1 cellular context compared by ENCODE assay signal in the genomic region with DNA sequence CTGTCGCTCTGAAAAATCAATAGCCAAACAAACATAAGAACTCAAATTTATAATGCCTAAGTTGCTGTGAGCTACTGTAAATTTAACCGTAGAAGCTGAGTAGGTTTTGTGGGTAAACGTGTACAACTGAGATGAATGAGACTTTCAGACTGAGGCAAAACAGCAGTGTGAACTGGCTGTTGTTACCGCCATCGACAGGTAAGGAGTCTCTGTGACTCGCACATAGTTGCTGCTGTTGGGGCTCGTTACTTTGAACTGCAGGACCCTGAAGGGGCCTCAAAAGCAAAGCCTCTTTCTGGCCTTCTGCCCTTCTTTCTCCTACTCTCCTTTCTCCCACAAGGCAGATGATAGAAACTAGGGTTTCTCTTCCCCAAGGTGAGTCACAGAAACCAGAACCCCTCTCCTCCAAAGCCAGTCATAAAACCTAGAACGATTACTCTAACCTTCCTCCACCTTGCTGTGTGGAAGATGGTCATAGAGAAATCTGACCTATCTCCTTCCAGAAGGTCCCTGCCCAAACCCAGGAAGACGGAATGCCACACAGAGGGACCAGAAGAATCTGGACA.
TF ChIP-seq lines count a peak whose summit lies in the region.

No MANE protein-coding gene starts in this region.

TF ChIP-seq in H1, 55 proteins besides CTCF, POLR2A, EP300 and RAD21 (continued from another document):
- TF ChIP-seq RNF2 (IDR thresholded peaks at IDR 0.05; ENCODE audit: borderline replicate concordance, low read depth, low read length, missing control alignments, poor library complexity, severe bottlenecking) (no peak), SAP30 (IDR thresholded peaks at IDR 0.05; ENCODE audit: insufficient read depth, insufficient replicate concordance, low read length) (no peak), ASH2L (IDR thresholded peaks at IDR 0.05; ENCODE audit: low read length) (no peak), BCL11A (IDR thresholded peaks at IDR 0.05; ENCODE audit: low read depth in 2 of 2, low read length in 2 of 2) (no peak), KDM5A (IDR thresholded peaks at IDR 0.05; ENCODE audit: low read length) (no peak), RXRA (IDR thresholded peaks at IDR 0.05; ENCODE audit: insufficient read depth, low read depth, low read length) (no peak), TAF7 (optimal IDR thresholded peaks at IDR 0.05; ENCODE audit: borderline replicate concordance, low read depth, low read length) (no peak), SIRT6 (IDR thresholded peaks at IDR 0.05; ENCODE audit: low read length) (no peak), CHD1 (IDR thresholded peaks at IDR 0.05; ENCODE audit: low read depth, low read length) (no peak), CREB1 (IDR thresholded peaks at IDR 0.05) (no peak), TCF12 (IDR thresholded peaks at IDR 0.05; ENCODE audit: low read depth, low read length) (no peak)
- TF ChIP-seq, protein P1, sequence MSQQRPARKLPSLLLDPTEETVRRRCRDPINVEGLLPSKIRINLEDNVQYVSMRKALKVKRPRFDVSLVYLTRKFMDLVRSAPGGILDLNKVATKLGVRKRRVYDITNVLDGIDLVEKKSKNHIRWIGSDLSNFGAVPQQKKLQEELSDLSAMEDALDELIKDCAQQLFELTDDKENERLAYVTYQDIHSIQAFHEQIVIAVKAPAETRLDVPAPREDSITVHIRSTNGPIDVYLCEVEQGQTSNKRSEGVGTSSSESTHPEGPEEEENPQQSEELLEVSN (IDR thresholded peaks at IDR 0.05) = no peak
- TF ChIP-seq, protein P2, sequence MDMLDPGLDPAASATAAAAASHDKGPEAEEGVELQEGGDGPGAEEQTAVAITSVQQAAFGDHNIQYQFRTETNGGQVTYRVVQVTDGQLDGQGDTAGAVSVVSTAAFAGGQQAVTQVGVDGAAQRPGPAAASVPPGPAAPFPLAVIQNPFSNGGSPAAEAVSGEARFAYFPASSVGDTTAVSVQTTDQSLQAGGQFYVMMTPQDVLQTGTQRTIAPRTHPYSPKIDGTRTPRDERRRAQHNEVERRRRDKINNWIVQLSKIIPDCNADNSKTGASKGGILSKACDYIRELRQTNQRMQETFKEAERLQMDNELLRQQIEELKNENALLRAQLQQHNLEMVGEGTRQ (IDR thresholded peaks at IDR 0.05; ENCODE audit: low read length) = no peak
- TF ChIP-seq, protein P3, sequence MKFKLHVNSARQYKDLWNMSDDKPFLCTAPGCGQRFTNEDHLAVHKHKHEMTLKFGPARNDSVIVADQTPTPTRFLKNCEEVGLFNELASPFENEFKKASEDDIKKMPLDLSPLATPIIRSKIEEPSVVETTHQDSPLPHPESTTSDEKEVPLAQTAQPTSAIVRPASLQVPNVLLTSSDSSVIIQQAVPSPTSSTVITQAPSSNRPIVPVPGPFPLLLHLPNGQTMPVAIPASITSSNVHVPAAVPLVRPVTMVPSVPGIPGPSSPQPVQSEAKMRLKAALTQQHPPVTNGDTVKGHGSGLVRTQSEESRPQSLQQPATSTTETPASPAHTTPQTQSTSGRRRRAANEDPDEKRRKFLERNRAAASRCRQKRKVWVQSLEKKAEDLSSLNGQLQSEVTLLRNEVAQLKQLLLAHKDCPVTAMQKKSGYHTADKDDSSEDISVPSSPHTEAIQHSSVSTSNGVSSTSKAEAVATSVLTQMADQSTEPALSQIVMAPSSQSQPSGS (IDR thresholded peaks at IDR 0.05; ENCODE audit: low read length) = no peak
- TF ChIP-seq, protein P4, sequence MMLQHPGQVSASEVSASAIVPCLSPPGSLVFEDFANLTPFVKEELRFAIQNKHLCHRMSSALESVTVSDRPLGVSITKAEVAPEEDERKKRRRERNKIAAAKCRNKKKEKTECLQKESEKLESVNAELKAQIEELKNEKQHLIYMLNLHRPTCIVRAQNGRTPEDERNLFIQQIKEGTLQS (IDR thresholded peaks at IDR 0.05; ENCODE audit: insufficient read depth, low read depth, low read length) = no peak
